Comparison of ENCODE assay signal across 8 cellular contexts in the genomic region with DNA sequence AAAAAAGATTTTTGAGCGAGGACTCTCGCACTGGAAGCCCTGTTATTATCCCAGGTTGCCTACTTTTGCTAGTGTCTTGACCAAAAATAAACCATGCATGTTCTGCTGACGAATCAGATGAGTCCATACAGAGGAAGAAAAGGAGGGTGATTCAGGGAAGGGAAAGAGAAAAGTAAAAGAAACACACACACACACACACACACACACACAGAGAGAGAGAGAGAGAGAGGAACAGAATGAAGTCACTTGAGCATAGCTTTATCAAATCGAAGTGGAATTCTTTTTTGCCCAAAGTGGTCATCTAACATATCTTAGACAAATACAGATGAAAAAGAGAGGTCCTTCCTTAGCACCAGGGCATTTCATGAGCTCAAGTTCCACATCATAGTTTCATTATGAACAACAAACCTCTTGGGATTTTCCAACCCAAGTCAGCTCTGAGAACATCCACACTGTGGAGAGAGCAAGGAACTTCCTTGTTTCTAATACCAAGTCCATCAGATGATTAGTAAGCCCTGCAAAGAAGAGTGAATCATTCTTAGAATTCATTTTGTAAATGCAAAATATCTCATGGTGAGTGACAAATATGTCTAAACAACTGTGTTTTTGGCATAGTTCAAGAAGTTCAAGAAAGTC. TPM values are rescaled to one million over a fixed set of nuclear protein-coding genes. Genes with fewer than 3 reads are reported as not detected.
A peak's percentile ranks its signal among the peaks of the same experiment; 100 is the strongest.
DNase-seq lines count a peak whose midpoint lies in the region; ATAC-seq, FAIRE-seq and TF ChIP-seq lines count a peak whose summit lies in the region.

No MANE protein-coding gene starts in this region.

- no peak overlapping the region for H3K4me3 ChIP-seq in epithelial cell of proximal tubule (ENCODE audit: low read depth, low read length)

- no peak for FAIRE-seq in H54 (lab: Jason Lieb, UNC)

- TF ChIP-seq POLR2A in H54 (IDR thresholded peaks at IDR 0.05; ENCODE audit: low read depth, low read length), result no peak

- DNase-seq in AG09319 (ENCODE audit: extremely low read depth, low read depth) (peak; percentile 74), epithelial cell of proximal tubule (ENCODE audit: low read depth) (peak; percentile 26), GM19238 (ENCODE audit: insufficient read length, low spot score) (no peak), H54 (ENCODE audit: insufficient read length, low spot score) (no peak), HEK293T (ENCODE audit: extremely low spot score) (no peak), OCI-M2 (lab: John Stamatoyannopoulos, UW; ENCODE audit: unreplicated experiment) (no peak)

- POLR2A ChIA-PET in HEK293T (lab: Yijun Ruan, JAX), result no interaction called here

- CTCF ChIA-PET in HEK293T (lab: Yijun Ruan, JAX), result no interaction called here

- TF ChIP-seq CTCF in AG09319 (IDR thresholded peaks at IDR 0.05; ENCODE audit: low read depth, low read length) (no peak), epithelial cell of proximal tubule (conservative IDR thresholded peaks at IDR 0.05; ENCODE audit: low read depth, low read length) (no peak)

- ATAC-seq in GM19035 (IDR thresholded peaks at IDR 0.05; ENCODE audit: unreplicated experiment), result peak; percentile 62
- peak; percentile 50 for ATAC-seq in HG03103 (IDR thresholded peaks at IDR 0.05; ENCODE audit: low read depth, unreplicated experiment)

TF ChIP-seq in HEK293T, 16 proteins besides CTCF, POLR2A, EP300 and RAD21:
- TF ChIP-seq ARNT (IDR thresholded peaks at IDR 0.05) (no peak), CTBP1 (IDR thresholded peaks at IDR 0.05; ENCODE audit: borderline replicate concordance) (no peak), SP1 (IDR thresholded peaks at IDR 0.05) (no peak), TARDBP (IDR thresholded peaks at IDR 0.05) (no peak), FOXA1 (IDR thresholded peaks at IDR 0.05) (no peak), NFRKB (IDR thresholded peaks at IDR 0.05) (no peak), ELF4 (IDR thresholded peaks at IDR 0.05) (no peak), SUZ12 (IDR thresholded peaks at IDR 0.05) (no peak), L3MBTL2 (conservative IDR thresholded peaks at IDR 0.05) (no peak), HDGF (IDR thresholded peaks at IDR 0.05; ENCODE audit: borderline replicate concordance) (no peak), BHLHE40 (IDR thresholded peaks at IDR 0.05; ENCODE audit: borderline replicate concordance) (no peak), PKNOX1 (IDR thresholded peaks at IDR 0.05) (no peak), FOXM1 (IDR thresholded peaks at IDR 0.05; ENCODE audit: borderline replicate concordance) (no peak), LEF1 (IDR thresholded peaks at IDR 0.05; ENCODE audit: borderline replicate concordance) (no peak), FOXK2 (IDR thresholded peaks at IDR 0.05) (no peak), ZNF384 (IDR thresholded peaks at IDR 0.05) (no peak)

RNA-seq across cellular contexts. Expression of gene MMP12, which starts 7.7 kb away (rescaled TPM):
- total RNA-seq in epithelial cell of proximal tubule, result not detected in 2 replicates

RNA-seq across cellular contexts. Expression of gene MMP3, which starts 39.1 kb away (rescaled TPM):
- total RNA-seq in epithelial cell of proximal tubule, result not detected in 2 replicates

Comparison
In these comparisons a context has a peak if more than half of its experiments do, and no peak if none do; other contexts are left out.
1. DNase-seq: peak in AG09319 (single experiment) and epithelial cell of proximal tubule (single experiment); none in GM19238 (single experiment), H54 (single experiment), HEK293T (single experiment) and OCI-M2 (single experiment).